ENCODE assay signal across 10 cellular contexts in the genomic region with DNA sequence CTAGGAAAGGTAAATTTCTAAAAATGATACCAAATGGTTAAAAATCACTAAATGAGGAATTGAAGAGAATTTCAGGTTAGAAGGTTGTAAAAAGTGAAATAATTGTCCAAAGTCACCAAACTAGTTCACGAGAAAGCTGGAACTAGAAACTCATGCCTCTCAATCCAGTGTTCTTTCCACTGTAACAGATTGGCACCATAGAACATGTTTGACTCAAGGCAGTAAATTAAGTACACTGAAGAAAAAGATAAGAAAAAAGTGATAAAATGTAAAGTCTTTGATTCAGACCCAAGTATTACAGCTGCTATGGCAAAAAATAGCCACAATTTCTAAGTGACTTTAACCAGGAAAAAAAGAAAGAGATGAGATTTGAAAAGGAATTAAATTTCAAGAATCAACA.
"Had no signal": no experiment of that assay in that cellular context is flagged by ENCODE, and none has a peak within 500 bp of the region (broad histone marks: within the 10 kb centered on the region; RNA-seq: fewer than 3 reads in every experiment).

No MANE protein-coding gene starts in this region.

- H3K27ac Mint-ChIP-seq: HFFc6, IgD-negative memory B cell had no signal

- ATAC-seq: HCT116, HepG2 had no signal

- H3K4me3 ChIP-seq: HAP-1 had no signal

- H3K9me3 ChIP-seq: HAP-1 had no signal

- H3K9me3 Mint-ChIP-seq: HFFc6, IgD-negative memory B cell had no signal

- H3K27ac ChIP-seq: HL-60, KMS-11 had no signal

- H3K4me3 Mint-ChIP-seq: HFFc6 had no signal

- DNase-seq: GOT3, H7, HFFc6, KBM-7 had no signal

- H3K4me2 ChIP-seq: KMS-11 had no signal

- H3K27me3 Mint-ChIP-seq: IgD-negative memory B cell had no signal

- H3K4me1 ChIP-seq: HAP-1 had no signal

- H3K36me3 ChIP-seq: HAP-1 had no signal
